Comparison of ENCODE assay signal across 10 cellular contexts in genomic region chr10:104580321-104580720, GRCh38.
DNase-seq lines count a peak whose midpoint lies in the region; ATAC-seq, FAIRE-seq and TF ChIP-seq lines count a peak whose summit lies in the region.
"Had no signal": no experiment of that assay in that cellular context is flagged by ENCODE, and none has a peak within 500 bp of the region (broad histone marks: within the 10 kb centered on the region; RNA-seq: fewer than 3 reads in every experiment).

No MANE protein-coding gene starts in this region.

- no peak overlapping the region for H3K4me3 ChIP-seq in A549
- no peak overlapping the region for H3K4me3 ChIP-seq in astrocyte (ENCODE audit: insufficient read depth, low read depth, low read length)
- H3K4me3 ChIP-seq in keratinocyte (ENCODE audit: control insufficient read depth in 2 of 3, extremely low read depth in 1 of 3, insufficient read depth in 2 of 3, low read depth in 1 of 3, low read length in 3 of 3) = no peak overlapping the region
- H3K4me3 ChIP-seq: HAP-1 had no signal

- FAIRE-seq in A549 (lab: Jason Lieb, UNC) = no peak
- FAIRE-seq in astrocyte (lab: Jason Lieb, UNC) = no peak
- no peak for FAIRE-seq in keratinocyte (lab: Jason Lieb, UNC)
- FAIRE-seq in HTR-8/SVneo (lab: Jason Lieb, UNC) = no peak
- FAIRE-seq in frontal cortex (lab: Jason Lieb, UNC) = no peak

- no peak overlapping the region for H3K9ac ChIP-seq in astrocyte (ENCODE audit: low read length)
- H3K9ac ChIP-seq in keratinocyte (ENCODE audit: control insufficient read depth, extremely low read depth, insufficient read depth, low read length) = no peak overlapping the region

- H3K79me2 ChIP-seq in astrocyte (ENCODE audit: insufficient read depth, low read length) (no peaks in the 10 kb centered on the region), keratinocyte (ENCODE audit: control insufficient read depth, insufficient read depth, low read length) (no peaks in the 10 kb centered on the region)

- CTCF ChIA-PET in A549 (lab: Yijun Ruan, JAX) = interaction anchor here (0.8 to 7.5 kb wide), 25 partner anchors 8 to 1110 kb away, joined by 3 to 65 read pairs (median 3); no protein-coding TSS in a partner anchor

- ATAC-seq in A549 = peak in 1 of 2 experiments; percentile 16; a peak in 2 of 6 replicates
- ATAC-seq in GM19397 (IDR thresholded peaks at IDR 0.05; ENCODE audit: unreplicated experiment) = no peak
- ATAC-seq in GM19324 (IDR thresholded peaks at IDR 0.05; ENCODE audit: low FRiP score, unreplicated experiment) = no peak

- TF ChIP-seq POLR2A in A549 (IDR thresholded peaks at IDR 0.05; ENCODE audit: low read length) = no peak

- POLR2A ChIA-PET in A549 (lab: Yijun Ruan, JAX) = no interaction called here

- H3K27ac ChIP-seq in A549 (no peak overlapping the region), astrocyte (ENCODE audit: low read depth, low read length) (no peak overlapping the region), keratinocyte (ENCODE audit: control insufficient read depth, insufficient read depth, low read length) (no peak overlapping the region)

- H2AFZ ChIP-seq in astrocyte (ENCODE audit: low read depth, low read length) = no peak overlapping the region
- H2AFZ ChIP-seq in keratinocyte (ENCODE audit: control insufficient read depth, low read length) = no peak overlapping the region

- peaks cover 19% of the 10 kb centered on the region for H3K4me1 Mint-ChIP-seq in astrocyte (ENCODE audit: low read depth, unreplicated experiment)
- H3K4me1 Mint-ChIP-seq: activated B cell treated with CpG ODN at 0.5 μM for 24 hours had no signal

- no peak for DNase-seq in A549 (ENCODE audit: low read depth in 1 of 2, low spot score in 1 of 2)
- DNase-seq in GM04504 (ENCODE audit: low read depth) = peak; percentile 10
- DNase-seq in astrocyte (ENCODE audit: low read depth) = peak; percentile 16
- no peak for DNase-seq in keratinocyte (ENCODE audit: low read depth, low spot score)
- DNase-seq in HTR-8/SVneo (ENCODE audit: insufficient read length, low spot score) = no peak
- DNase-seq in frontal cortex (ENCODE audit: low spot score in 2 of 2) = no peak

- H3K27ac Mint-ChIP-seq in astrocyte (ENCODE audit: unreplicated experiment) = no peak overlapping the region
- H3K27ac Mint-ChIP-seq: activated B cell treated with CpG ODN at 0.5 μM for 24 hours had no signal

- H3K4me1 ChIP-seq in A549 (no peaks in the 10 kb centered on the region), astrocyte (ENCODE audit: insufficient read depth, low read length) (peaks cover 8% of the 10 kb centered on the region), keratinocyte (ENCODE audit: control insufficient read depth, extremely low read depth, insufficient read depth, low read length) (peaks cover 18% of the 10 kb centered on the region)
- H3K4me1 ChIP-seq: HAP-1 had no signal

- H3K27me3 ChIP-seq in astrocyte (ENCODE audit: insufficient read depth, low read length) (no peaks in the 10 kb centered on the region), keratinocyte (ENCODE audit: control insufficient read depth, extremely low read depth, insufficient read depth, low read length) (no peaks in the 10 kb centered on the region)

- 42% methylated on average over 13 of the region's 13 CpGs for WGBS in A549 (ENCODE audit: missing lambda C conversion rate)

- H3K9me1 ChIP-seq in keratinocyte (ENCODE audit: control insufficient read depth, extremely low read depth, insufficient read depth, low read length) = no peaks in the 10 kb centered on the region

- no peaks in the 10 kb centered on the region for H3K9me3 ChIP-seq in A549
- H3K9me3 ChIP-seq in astrocyte (ENCODE audit: insufficient read depth, low read depth, low read length) = no peaks in the 10 kb centered on the region
- H3K9me3 ChIP-seq in keratinocyte (ENCODE audit: control insufficient read depth, low read depth, low read length) = no peaks in the 10 kb centered on the region
- H3K9me3 ChIP-seq: HAP-1 had no signal

- no peak overlapping the region for H3K4me3 Mint-ChIP-seq in astrocyte (ENCODE audit: unreplicated experiment)
- H3K4me3 Mint-ChIP-seq: activated B cell treated with CpG ODN at 0.5 μM for 24 hours had no signal

- TF ChIP-seq EP300 in A549 (IDR thresholded peaks at IDR 0.05) = no peak

- no peaks in the 10 kb centered on the region for H3K36me3 ChIP-seq in astrocyte (ENCODE audit: insufficient read depth, low read length)
- H3K36me3 ChIP-seq in keratinocyte (ENCODE audit: control insufficient read depth in 2 of 2, extremely low read depth in 1 of 2, insufficient read depth in 2 of 2, low read length in 2 of 2) = no peaks in the 10 kb centered on the region
- H3K36me3 ChIP-seq: HAP-1 had no signal

- no peaks in the 10 kb centered on the region for H3K36me3 Mint-ChIP-seq in astrocyte (ENCODE audit: low read depth, unreplicated experiment)

- peaks cover 4% of the 10 kb centered on the region for H3K9me3 Mint-ChIP-seq in astrocyte (ENCODE audit: unreplicated experiment)
- H3K9me3 Mint-ChIP-seq: activated B cell treated with CpG ODN at 0.5 μM for 24 hours had no signal

- no peak for TF ChIP-seq RAD21 in A549 (conservative IDR thresholded peaks at IDR 0.05 in 1 of 2, IDR thresholded peaks at IDR 0.05 in 1 of 2)

- H4K20me1 ChIP-seq in astrocyte (ENCODE audit: insufficient read depth, low read length) (no peaks in the 10 kb centered on the region), keratinocyte (ENCODE audit: control insufficient read depth, extremely low read depth, insufficient read depth, low read length) (no peaks in the 10 kb centered on the region)

- H3K27me3 Mint-ChIP-seq in astrocyte (ENCODE audit: low read depth, unreplicated experiment) = no peaks in the 10 kb centered on the region

- dilution Hi-C loops in keratinocyte (cut with MboI; ENCODE audit: extremely low pct_ligation_motif_present, low sequenced_read_pairs) = loop anchor here (25.0 kb wide), 1 partner anchor 168 kb away; no protein-coding TSS in a partner anchor

- H3K4me2 ChIP-seq in A549 (peak overlapping the region; percentile 37; the same call in 1 of the 3 replicates), astrocyte (ENCODE audit: low read length) (peak overlapping the region; percentile 45), keratinocyte (ENCODE audit: control insufficient read depth, extremely low read depth, insufficient read depth, low read depth, low read length) (peak overlapping the region; percentile 38)

- TF ChIP-seq CTCF in A549 (IDR thresholded peaks at IDR 0.05) = no peak
- no peak for TF ChIP-seq CTCF in astrocyte (IDR thresholded peaks at IDR 0.05; ENCODE audit: insufficient read depth, low read depth, low read length)
- TF ChIP-seq CTCF in keratinocyte (optimal IDR thresholded peaks at IDR 0.05 in 1 of 3, IDR thresholded peaks at IDR 0.05 in 1 of 3, conservative IDR thresholded peaks at IDR 0.05 in 1 of 3; ENCODE audit: extremely low read depth in 1 of 3, insufficient read depth in 2 of 3, low read length in 3 of 3) = no peak

TF ChIP-seq in A549, 52 proteins besides CTCF, POLR2A, EP300 and RAD21:
- TF ChIP-seq FOSL2 (IDR thresholded peaks at IDR 0.05) (no peak), FOSL2 (CRISPR knock-in tag; IDR thresholded peaks at IDR 0.05) (no peak), RARB (CRISPR knock-in tag; IDR thresholded peaks at IDR 0.05) (no peak), MAFK (IDR thresholded peaks at IDR 0.05; ENCODE audit: partially characterized antibody) (no peak), NR3C1 (IDR thresholded peaks at IDR 0.05) (no peak), BCL3 (IDR thresholded peaks at IDR 0.05) (no peak), TFCP2L1 (CRISPR knock-in tag; IDR thresholded peaks at IDR 0.05) (no peak)

Comparison
In these comparisons a context has a peak if more than half of its experiments do, and no peak if none do; other contexts are left out.
1. DNase-seq: peak in GM04504 (single experiment) and astrocyte (single experiment); none in A549 (0 of 2), keratinocyte (single experiment), HTR-8/SVneo (single experiment) and frontal cortex (0 of 2).
2. Peak in every context shown above with its lines, with median percentiles within 50 percentile points of each other: H3K4me2 ChIP-seq.